8 cellular contexts compared by ENCODE assay signal in genomic region chr7:44534501-44534900, GRCh38. TPM values are rescaled to one million over a fixed set of nuclear protein-coding genes. Genes with fewer than 3 reads are reported as not detected.
DNase-seq lines count a peak whose midpoint lies in the region; ATAC-seq, FAIRE-seq and TF ChIP-seq lines count a peak whose summit lies in the region.

No MANE protein-coding gene starts in this region.

- intact Hi-C loops in dorsolateral prefrontal cortex (cut with DNase I) = no loop called here

- H3K9me3 Mint-ChIP-seq in neural crest cell = no peaks in the 10 kb centered on the region

- POLR2A ChIA-PET in BJ (lab: Charles Lee) = no interaction called here

- H3K27me3 ChIP-seq in BJ (ENCODE audit: control insufficient read depth, insufficient read depth, low read length) (no peaks in the 10 kb centered on the region), dorsolateral prefrontal cortex (no peaks in the 10 kb centered on the region)

- no peaks in the 10 kb centered on the region for H3K27me3 Mint-ChIP-seq in neural crest cell (ENCODE audit: low read depth)

- DNase-seq in BJ (ENCODE audit: low read depth) (no peak), GM19239 (ENCODE audit: insufficient read length, low spot score) (peak; percentile 87), NCI-H1105 treated with DMSO at 0.1 percent for 48 hours (lab: John Stamatoyannopoulos, UW) (peak; percentile 19), dorsolateral prefrontal cortex (no peak), neural crest cell (ENCODE audit: low read depth, low spot score) (peak; percentile 58)
- DNase-seq in activated CD4-positive, CD25-positive, alpha-beta regulatory T cell (lab: John Stamatoyannopoulos, UW) = peak in 3 of 4 experiments; percentile 5 to 11 (median 9)

- peak; percentile 80 for FAIRE-seq in GM19239 (lab: Jason Lieb, UNC)

- no peaks in the 10 kb centered on the region for H3K4me1 Mint-ChIP-seq in neural crest cell

- H3K4me3 ChIP-seq in BJ (ENCODE audit: low read depth, low read length) (no peak overlapping the region), dorsolateral prefrontal cortex (no peak overlapping the region)

- no peak overlapping the region for H3K27ac Mint-ChIP-seq in neural crest cell (ENCODE audit: unreplicated experiment)

- H3K27ac ChIP-seq in dorsolateral prefrontal cortex = no peak overlapping the region

- no peaks in the 10 kb centered on the region for H3K36me3 Mint-ChIP-seq in neural crest cell (ENCODE audit: low read depth)

- TF ChIP-seq CTCF in BJ (IDR thresholded peaks at IDR 0.05; ENCODE audit: insufficient read depth, low read depth, low read length) (peak; percentile 55), dorsolateral prefrontal cortex (IDR thresholded peaks at IDR 0.05 in 54 of 56, conservative IDR thresholded peaks at IDR 0.05 in 2 of 56; ENCODE audit: low read depth in 1 of 56, partially characterized antibody in 56 of 56) (peak in 42 of 56 donors; percentile 18 to 56 (median 34)), neural crest cell (conservative IDR thresholded peaks at IDR 0.05) (peak; percentile 68)

- CTCF ChIA-PET in BJ (lab: Yijun Ruan, JAX) = interaction anchor here (0.8 to 1.6 kb wide), 10 partner anchors 10 to 294 kb away, joined by 3 to 6 read pairs (median 4); no protein-coding TSS in a partner anchor

- H3K4me3 Mint-ChIP-seq in neural crest cell = no peak overlapping the region

- ATAC-seq in GM21619 (IDR thresholded peaks at IDR 0.05; ENCODE audit: unreplicated experiment) = no peak
- ATAC-seq in GM18517 (IDR thresholded peaks at IDR 0.05; ENCODE audit: unreplicated experiment) = no peak

- no peaks in the 10 kb centered on the region for H3K36me3 ChIP-seq in BJ (ENCODE audit: control insufficient read depth, insufficient read depth, low read length)

RNA-seq across cellular contexts. Expression of gene NPC1L1, which starts 6.6 kb away (rescaled TPM):
- polyA plus RNA-seq in BJ (2011; rRNA removed) = not detected in 2 replicates
- not detected in 2 replicates for polyA minus RNA-seq in BJ (2011; rRNA and poly(A)+ RNA removed)
- total RNA-seq in dorsolateral prefrontal cortex (1 to 10 TPM in 19 of 120 experiments, under 1 TPM in 74, not detected in 27; 0.07 to 6.0 (median 0.33) TPM), neural crest cell (0.12 and 0.18 TPM in 2 replicates)

RNA-seq across cellular contexts. Expression of gene DDX56, which starts 39.2 kb away (rescaled TPM):
- 56.8 and 77.3 TPM in 2 replicates for polyA plus RNA-seq in BJ (2011; rRNA removed)
- 38.3 and 71.1 TPM in 2 replicates for polyA minus RNA-seq in BJ (2011; rRNA and poly(A)+ RNA removed)
- total RNA-seq in dorsolateral prefrontal cortex (10 to 100 TPM; 38.1 to 83.2 (median 61.5) TPM), neural crest cell (104 and 111 TPM in 2 replicates)

RNA-seq across cellular contexts. Expression of gene NUDCD3, which starts 44.0 kb away (rescaled TPM):
- polyA plus RNA-seq in BJ (2011; rRNA removed) = 78.2 and 82.8 TPM in 2 replicates
- polyA minus RNA-seq in BJ (2011; rRNA and poly(A)+ RNA removed) = 50.4 and 61.0 TPM in 2 replicates
- total RNA-seq in dorsolateral prefrontal cortex (100 to 1,000 TPM; 157 to 398 (median 298) TPM), neural crest cell (85.5 and 93.2 TPM in 2 replicates)

RNA-seq across cellular contexts. Expression of gene TMED4, which starts 47.5 kb away (rescaled TPM):
- 75.7 and 80.9 TPM in 2 replicates for polyA plus RNA-seq in BJ (2011; rRNA removed)
- 57.5 and 88.1 TPM in 2 replicates for polyA minus RNA-seq in BJ (2011; rRNA and poly(A)+ RNA removed)
- total RNA-seq in dorsolateral prefrontal cortex (10 to 100 TPM; 53.4 to 91.7 (median 69.9) TPM), neural crest cell (87.2 and 88.9 TPM in 2 replicates)

Comparison
In these comparisons a context has a peak if more than half of its experiments do, and no peak if none do; other contexts are left out.
1. DNase-seq: peak in GM19239 (single experiment), NCI-H1105 treated with DMSO at 0.1 percent for 48 hours (single experiment), activated CD4-positive, CD25-positive, alpha-beta regulatory T cell (3 of 4) and neural crest cell (single experiment); none in BJ (single experiment) and dorsolateral prefrontal cortex (0 of 10).
2. Peak in every context shown above with its lines, with median percentiles within 50 percentile points of each other: CTCF ChIP-seq.